Comparison of ENCODE assay signal across 10 cellular contexts in the genomic region with DNA sequence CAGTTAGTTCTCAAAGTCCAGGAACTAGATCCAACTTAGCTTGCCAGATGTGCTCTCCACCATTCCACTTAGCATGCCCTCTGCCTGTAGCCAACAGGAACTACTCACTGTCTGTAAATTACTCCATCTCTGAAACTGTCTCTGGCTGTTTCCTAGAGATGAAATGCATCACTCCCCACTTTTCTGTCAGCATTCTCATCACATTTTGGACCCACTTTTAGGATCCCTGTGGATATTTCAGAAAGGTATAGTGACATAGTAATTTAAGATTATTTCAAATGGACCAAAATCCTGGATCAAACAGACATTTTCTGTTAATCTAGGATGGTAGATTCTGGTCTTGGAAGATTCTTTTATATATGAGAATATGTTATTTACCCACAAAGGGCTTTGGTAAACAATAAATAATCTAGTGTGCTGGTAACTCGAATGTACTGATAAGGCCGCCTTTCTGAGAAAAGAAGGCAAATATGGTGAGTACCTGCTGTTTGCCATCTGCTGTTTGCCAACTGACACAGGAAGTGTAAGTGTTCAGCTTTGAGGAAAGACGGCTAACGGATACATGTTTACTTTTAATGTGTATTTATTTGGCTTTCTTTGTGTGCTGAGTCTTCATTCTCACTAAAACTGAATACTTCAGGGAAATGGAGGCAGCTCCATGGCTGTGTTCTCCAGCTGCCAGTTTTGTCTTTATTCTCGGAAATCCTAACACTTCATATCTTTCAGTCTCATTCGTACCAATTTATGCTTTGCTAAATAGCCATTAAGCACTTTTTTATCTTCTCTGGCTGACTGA.
DNase-seq lines count a peak whose midpoint lies in the region; ATAC-seq, FAIRE-seq and TF ChIP-seq lines count a peak whose summit lies in the region.
"Had no signal": no experiment of that assay in that cellular context is flagged by ENCODE, and none has a peak within 500 bp of the region (broad histone marks: within the 10 kb centered on the region; RNA-seq: fewer than 3 reads in every experiment).

No MANE protein-coding gene starts in this region.

- H2BK20ac ChIP-seq in H1 (ENCODE audit: low read length): no peak overlapping the region

- no peak overlapping the region for H3K18ac ChIP-seq in H1 (ENCODE audit: extremely low read depth, low read length)

- H4K5ac ChIP-seq in H1 (ENCODE audit: insufficient read length, low read depth, low read length): no peak overlapping the region

- POLR2A ChIA-PET in H1 (lab: Charles Lee; ENCODE audit: partially characterized antibody): interaction anchor here (1.2 kb wide), 1 partner anchor 127 kb away, joined by 3 read pairs; no protein-coding TSS in a partner anchor
- POLR2A ChIA-PET in activated CD8-positive, alpha-beta T cell treated with anti-CD3 and anti-CD28 coated beads, Interleukin-2, amount 10 ng/mL, durations not matched to agents 7 days and 5 days (lab: Charles Lee): no interaction called here

- no peak overlapping the region for H2BK120ac ChIP-seq in H1 (replicated peaks; ENCODE audit: low read depth, low read length)

- no peak overlapping the region for H3K4me2 ChIP-seq in H1 (ENCODE audit: insufficient read depth in 1 of 2, low read depth in 2 of 2, low read length in 2 of 2)

- H3K27ac Mint-ChIP-seq in activated CD8-positive, alpha-beta T cell treated with anti-CD3 and anti-CD28 coated beads, Interleukin-2, amount 10 ng/mL, durations not matched to agents 7 days and 5 days: no peak overlapping the region
- H3K27ac Mint-ChIP-seq in stimulated activated memory B cell treated with anti-CD40 and anti-IgM and Interleukin-4, amounts not matched to agents 10 μg/mL and 1 μg/mL and 100 μg/mL, for 72 hours: no peak overlapping the region

- H2BK12ac ChIP-seq in H1 (ENCODE audit: low read depth, low read length): no peak overlapping the region

- H3K9me3 ChIP-seq in H1 (ENCODE audit: insufficient read depth in 2 of 2, low read depth in 1 of 2, low read length in 1 of 2): no peaks in the 10 kb centered on the region
- no peaks in the 10 kb centered on the region for H3K9me3 ChIP-seq in transverse colon
- H3K9me3 ChIP-seq: lower lobe of right lung had no signal

- no peaks in the 10 kb centered on the region for H3K27me3 ChIP-seq in H1 (replicated peaks in 1 of 4; ENCODE audit: control insufficient read depth in 3 of 4, extremely low read depth in 1 of 4, insufficient read depth in 3 of 4, low read length in 3 of 4)
- H3K27me3 ChIP-seq in transverse colon: no peaks in the 10 kb centered on the region

- H4K20me1 ChIP-seq in H1 (replicated peaks in 1 of 2; ENCODE audit: control insufficient read depth in 1 of 2, insufficient read depth in 2 of 2, low read length in 2 of 2): no peaks in the 10 kb centered on the region

- no peak overlapping the region for H3K14ac ChIP-seq in H1 (ENCODE audit: insufficient read length)

- intact Hi-C loops in transverse colon (cut with DNase I; ENCODE audit: low total_unique reads): no loop called here

- peak; percentile 20 to 47; a peak in 3 of 4 replicates for TF ChIP-seq RAD21 in H1 (IDR thresholded peaks at IDR 0.05 in 1 of 2, conservative IDR thresholded peaks at IDR 0.05 in 1 of 2; ENCODE audit: low read depth in 2 of 2, low read length in 2 of 2)

- H3K4me1 ChIP-seq in H1 (replicated peaks in 1 of 4; ENCODE audit: control insufficient read depth in 3 of 4, insufficient read depth in 4 of 4, low read length in 3 of 4): peaks cover 0 to 4% (median 0%) of the 10 kb centered on the region in 4 experiments; a peak in 1 of 7 replicates
- no peaks in the 10 kb centered on the region for H3K4me1 ChIP-seq in transverse colon
- H3K4me1 ChIP-seq: lower lobe of right lung had no signal

- TF ChIP-seq EP300 in H1 (IDR thresholded peaks at IDR 0.05; ENCODE audit: borderline replicate concordance in 1 of 2, low read depth in 2 of 2, low read length in 2 of 2) (no peak), transverse colon (IDR thresholded peaks at IDR 0.05; ENCODE audit: low read depth) (no peak)

- H4K91ac ChIP-seq in H1 (replicated peaks; ENCODE audit: insufficient read length, low read length): no peak overlapping the region

- H3K9ac ChIP-seq in H1 (replicated peaks in 1 of 4; ENCODE audit: extremely low read depth in 1 of 4, low read depth in 3 of 4, low read length in 3 of 4): no peak overlapping the region

- H3K4me1 Mint-ChIP-seq in activated CD8-positive, alpha-beta T cell treated with anti-CD3 and anti-CD28 coated beads, Interleukin-2, amount 10 ng/mL, durations not matched to agents 7 days and 5 days (ENCODE audit: low read depth): no peaks in the 10 kb centered on the region
- H3K4me1 Mint-ChIP-seq in stimulated activated memory B cell treated with anti-CD40 and anti-IgM and Interleukin-4, amounts not matched to agents 10 μg/mL and 1 μg/mL and 100 μg/mL, for 72 hours: no peaks in the 10 kb centered on the region

- no peak overlapping the region for H2AFZ ChIP-seq in H1 (ENCODE audit: low read length)

- 96% methylated on average over 6 of the region's 6 CpGs; no CpG with 5 or more reads in 1 of the 2 experiments for WGBS in H1 (ENCODE audit: extremely low coverage in 1 of 2, insufficient coverage in 1 of 2, insufficient read length in 1 of 2, insufficient replicate concordance in 2 of 2, low coverage in 1 of 2, low lambda C conversion rate in 2 of 2, missing lambda C conversion rate in 1 of 2), 2 experiments
- 33 to 56% methylated on average over 3 to 6 of the region's 6 CpGs for WGBS in transverse colon (ENCODE audit: low coverage in 1 of 2), 2 donors

- H3K23me2 ChIP-seq in H1 (ENCODE audit: low read depth, low read length): no peaks in the 10 kb centered on the region

- no peak overlapping the region for H3K4me3 Mint-ChIP-seq in activated CD8-positive, alpha-beta T cell treated with anti-CD3 and anti-CD28 coated beads, Interleukin-2, amount 10 ng/mL, durations not matched to agents 7 days and 5 days
- H3K4me3 Mint-ChIP-seq in stimulated activated memory B cell treated with anti-CD40 and anti-IgM and Interleukin-4, amounts not matched to agents 10 μg/mL and 1 μg/mL and 100 μg/mL, for 72 hours: no peak overlapping the region

- peak; percentile 32 for FAIRE-seq in H1 (lab: Jason Lieb, UNC)

- in situ Hi-C loops in transverse colon (cut with MboI; ENCODE audit: low pct_ligation_motif_present in 1 of 4, low pct_unique_long_range_greater_than_20kb in 1 of 4, low sequenced_read_pairs in 3 of 4): no loop called here

- CTCF ChIA-PET in H1 (lab: Charles Lee; ENCODE audit: partially characterized antibody): interaction anchor here (0.7 to 10.5 kb wide), 13 partner anchors 9 to 138 kb away, joined by 3 to 77 read pairs (median 4); no protein-coding TSS in a partner anchor
- CTCF ChIA-PET in activated CD8-positive, alpha-beta T cell treated with anti-CD3 and anti-CD28 coated beads, Interleukin-2, amount 10 ng/mL, durations not matched to agents 7 days and 5 days (lab: Charles Lee): interaction anchor here (1.1 kb wide), 2 partner anchors 14 to 16 kb away, joined by 3 read pairs; no protein-coding TSS in a partner anchor

- H4K8ac ChIP-seq in H1 (ENCODE audit: extremely low read depth, insufficient read depth, low read length): no peak overlapping the region

- H3K36me3 ChIP-seq in H1 (ENCODE audit: control insufficient read depth in 2 of 4, insufficient read depth in 4 of 4, low read length in 3 of 4) (no peaks in the 10 kb centered on the region), transverse colon (no peaks in the 10 kb centered on the region)
- H3K36me3 ChIP-seq: lower lobe of right lung had no signal

- no peak for ATAC-seq in activated CD8-positive, alpha-beta T cell treated with anti-CD3 and anti-CD28 coated beads, Interleukin-2, amount 10 ng/mL, durations not matched to agents 7 days and 5 days
- no peak for ATAC-seq in HG02840 (IDR thresholded peaks at IDR 0.05; ENCODE audit: low FRiP score, unreplicated experiment)
- ATAC-seq in stimulated activated memory B cell treated with anti-CD40 and anti-IgM and Interleukin-4, amounts not matched to agents 10 μg/mL and 1 μg/mL and 100 μg/mL, for 72 hours: no peak

- H3K56ac ChIP-seq in H1 (replicated peaks; ENCODE audit: insufficient read length, low read depth, low read length): no peak overlapping the region

- H3K79me1 ChIP-seq in H1 (ENCODE audit: low read depth, low read length): no peaks in the 10 kb centered on the region

- H3K27ac ChIP-seq in 22Rv1 (no peak overlapping the region), H1 (ENCODE audit: low read depth, low read length) (no peak overlapping the region), transverse colon (no peak overlapping the region)
- H3K27ac ChIP-seq: lower lobe of right lung had no signal

- peaks cover 9% of the 10 kb centered on the region for H3K27me3 Mint-ChIP-seq in activated CD8-positive, alpha-beta T cell treated with anti-CD3 and anti-CD28 coated beads, Interleukin-2, amount 10 ng/mL, durations not matched to agents 7 days and 5 days (ENCODE audit: low read depth)
- H3K27me3 Mint-ChIP-seq in stimulated activated memory B cell treated with anti-CD40 and anti-IgM and Interleukin-4, amounts not matched to agents 10 μg/mL and 1 μg/mL and 100 μg/mL, for 72 hours: peaks cover 17% of the 10 kb centered on the region

- no peaks in the 10 kb centered on the region for H3K36me3 Mint-ChIP-seq in activated CD8-positive, alpha-beta T cell treated with anti-CD3 and anti-CD28 coated beads, Interleukin-2, amount 10 ng/mL, durations not matched to agents 7 days and 5 days (ENCODE audit: low read depth)
- no peaks in the 10 kb centered on the region for H3K36me3 Mint-ChIP-seq in stimulated activated memory B cell treated with anti-CD40 and anti-IgM and Interleukin-4, amounts not matched to agents 10 μg/mL and 1 μg/mL and 100 μg/mL, for 72 hours

- H3K4me3 ChIP-seq in GM12875 (ENCODE audit: low read depth, low read length) (no peak overlapping the region), H1 (ENCODE audit: extremely low read depth in 1 of 4, insufficient read depth in 2 of 4, low read depth in 3 of 4, low read length in 4 of 4) (no peak overlapping the region), transverse colon (no peak overlapping the region)
- H3K4me3 ChIP-seq: lower lobe of right lung had no signal

- DNase-seq in NCI-H345 treated with DMSO at 0.1 percent for 48 hours (lab: John Stamatoyannopoulos, UW; ENCODE audit: unreplicated experiment): peak; percentile 77
- DNase-seq in H1 (ENCODE audit: low read depth in 1 of 2, low spot score in 2 of 2): no peak
- no peak for DNase-seq in activated CD8-positive, alpha-beta T cell treated with anti-CD3 and anti-CD28 coated beads, Interleukin-2, amount 10 ng/mL, durations not matched to agents 7 days and 5 days
- no peak for DNase-seq in transverse colon
- DNase-seq: DMS79, lower lobe of right lung had no signal

- no peak overlapping the region for H2BK5ac ChIP-seq in H1 (ENCODE audit: low read depth, low read length)

- H3K23ac ChIP-seq in H1 (ENCODE audit: insufficient read length): no peak overlapping the region

- H3K9me3 Mint-ChIP-seq in activated CD8-positive, alpha-beta T cell treated with anti-CD3 and anti-CD28 coated beads, Interleukin-2, amount 10 ng/mL, durations not matched to agents 7 days and 5 days (ENCODE audit: insufficient read depth): no peaks in the 10 kb centered on the region
- peaks cover 3% of the 10 kb centered on the region for H3K9me3 Mint-ChIP-seq in stimulated activated memory B cell treated with anti-CD40 and anti-IgM and Interleukin-4, amounts not matched to agents 10 μg/mL and 1 μg/mL and 100 μg/mL, for 72 hours

- no peak overlapping the region for H3K4ac ChIP-seq in H1 (replicated peaks; ENCODE audit: insufficient read length, low read depth, low read length)

- no peak overlapping the region for H2AK5ac ChIP-seq in H1 (ENCODE audit: low read depth, low read length)

- H3K79me2 ChIP-seq in H1 (ENCODE audit: control insufficient read depth in 1 of 2, insufficient read depth in 2 of 2, low read length in 2 of 2): no peaks in the 10 kb centered on the region

- TF ChIP-seq CTCF in 22Rv1 (IDR thresholded peaks at IDR 0.05) (peak; percentile 54), GM12875 (IDR thresholded peaks at IDR 0.05; ENCODE audit: borderline replicate concordance, insufficient read depth, low read depth, low read length) (peak; percentile 36; the same call in 1 of the 2 replicates), H1 (IDR thresholded peaks at IDR 0.05; ENCODE audit: control extremely low read depth in 1 of 3, insufficient read depth in 1 of 3, low read depth in 1 of 3, low read length in 3 of 3) (peak in 2 of 3 experiments; percentile 33 to 69; a peak in 3 of 4 replicates), transverse colon (IDR thresholded peaks at IDR 0.05) (no peak)

- TF ChIP-seq POLR2A in H1 (IDR thresholded peaks at IDR 0.05; ENCODE audit: control extremely low read depth in 1 of 2, low read depth in 2 of 2, low read length in 2 of 2): no peak
- TF ChIP-seq POLR2A in transverse colon (IDR thresholded peaks at IDR 0.05): no peak

- H2BK15ac ChIP-seq in H1 (ENCODE audit: low read length): no peak overlapping the region

Comparison
In these comparisons a context has a peak if more than half of its experiments do, and no peak if none do; other contexts are left out.
1. CTCF ChIP-seq: peak in 22Rv1 (single experiment), GM12875 (single experiment) and H1 (2 of 3); none in transverse colon (0 of 5).